Comparison of ENCODE assay signal across 20 cellular contexts in the genomic region with DNA sequence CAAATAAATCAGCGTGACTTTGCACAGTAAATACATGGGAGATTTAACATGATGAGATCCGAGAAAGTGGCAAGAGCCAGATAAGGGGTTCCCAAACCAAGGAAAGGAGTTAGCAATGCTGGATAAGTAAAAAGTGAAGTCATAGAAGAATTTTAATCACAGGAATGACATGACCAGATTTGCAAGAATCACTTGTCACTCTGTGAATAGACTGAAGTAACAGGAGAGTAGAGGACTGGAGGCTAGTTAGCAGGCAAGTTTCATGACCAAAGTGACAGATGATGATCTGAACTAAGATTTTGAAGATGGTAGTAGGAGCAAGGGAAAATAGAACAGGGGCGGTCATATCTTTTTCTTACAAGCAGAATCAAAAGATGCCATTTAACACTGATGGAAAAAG. TPM values are rescaled to one million over a fixed set of nuclear protein-coding genes. Genes with fewer than 3 reads are reported as not detected.
DNase-seq lines count a peak whose midpoint lies in the region; ATAC-seq and TF ChIP-seq lines count a peak whose summit lies in the region.
"Had no signal": no experiment of that assay in that cellular context is flagged by ENCODE, and none has a peak within 500 bp of the region (broad histone marks: within the 10 kb centered on the region; RNA-seq: fewer than 3 reads in every experiment).

No MANE protein-coding gene starts in this region.

- H2AFZ ChIP-seq in mesenchymal stem cell (ENCODE audit: low read depth, low read length) = no peak overlapping the region

- H3K9ac ChIP-seq in mesenchymal stem cell (ENCODE audit: low read length) = peak overlapping the region; percentile 83

- H3K79me1 ChIP-seq in mesenchymal stem cell (replicated peaks; ENCODE audit: low read length, poor library complexity, severe bottlenecking) = peaks cover 12% of the 10 kb centered on the region

- TF ChIP-seq CTCF in left ventricle myocardium inferior (IDR thresholded peaks at IDR 0.05; ENCODE audit: borderline replicate concordance) (no peak), breast epithelium (IDR thresholded peaks at IDR 0.05) (no peak)

- no peak overlapping the region for H2BK120ac ChIP-seq in mesenchymal stem cell (ENCODE audit: low read depth, low read length)

- intact Hi-C loops in left ventricle myocardium inferior (cut with micrococcal nuclease) (no loop called here), cardiac septum (cut with DNase I) (loop anchor here (5.0 to 10.0 kb wide), 3 partner anchors 305 to 513 kb away; no protein-coding TSS in a partner anchor), breast epithelium (cut with DNase I; ENCODE audit: low total_unique reads) (no loop called here), aorta (cut with DNase I) (loop anchor here (5.0 kb wide), 2 partner anchors 298 to 513 kb away; no protein-coding TSS in a partner anchor)

- no peak overlapping the region for H4K8ac ChIP-seq in mesenchymal stem cell (ENCODE audit: low read length)

- no peak overlapping the region for H3K14ac ChIP-seq in mesenchymal stem cell (ENCODE audit: low read length in 2 of 2)

- H3K36me3 ChIP-seq in left ventricle myocardium inferior = no peaks in the 10 kb centered on the region
- H3K36me3 ChIP-seq in breast epithelium = no peaks in the 10 kb centered on the region
- peaks cover 0 to 9% of the 10 kb centered on the region in 2 experiments for H3K36me3 ChIP-seq in mesenchymal stem cell (ENCODE audit: control insufficient read depth in 1 of 2, insufficient read depth in 2 of 2, low read depth in 1 of 2, low read length in 2 of 2)
- H3K36me3 ChIP-seq in aorta (ENCODE audit: control insufficient read depth in 1 of 2, insufficient read depth in 2 of 2, low read length in 1 of 2) = no peaks in the 10 kb centered on the region
- H3K36me3 ChIP-seq: heart left ventricle, prostate gland, SJSA1, stomach, thyroid gland had no signal

- DNase-seq in left ventricle myocardium inferior (no peak), cardiac septum (ENCODE audit: low spot score) (no peak), breast epithelium (ENCODE audit: low spot score in 2 of 2) (no peak), mesenchymal stem cell (no peak), aorta (no peak), occipital lobe (lab: John Stamatoyannopoulos, UW) (no peak)
- DNase-seq: activated CD4-positive, alpha-beta T cell treated with anti-CD3 and anti-CD28 coated beads for 1 hour; activated CD8-positive, alpha-beta T cell treated with anti-CD3 and anti-CD28 coated beads for 36 hours; activated effector memory CD4-positive, alpha-beta T cell treated with anti-CD3 and anti-CD28 coated beads, Interleukin-2, amount 50 U/mL, for 16 hours; activated naive CD8-positive, alpha-beta T cell treated with anti-CD3 and anti-CD28 coated beads, Interleukin-2, amount 10 ng/mL, durations not matched to agents 7 days and 5 days; GOT3; heart left ventricle; NCI-H187 treated with DMSO at 0.1 percent for 48 hours; stimulated activated CD8-positive, alpha-beta memory T cell treated with anti-CD3 and anti-CD28 coated beads, Interleukin-4, amount 100 ng/mL, for 48 hours; stomach had no signal

- H2BK12ac ChIP-seq in mesenchymal stem cell (ENCODE audit: low read length in 2 of 2) = no peak overlapping the region

- 86% methylated on average over 2 of the region's 3 CpGs for WGBS in mesenchymal stem cell
- 72 to 76% methylated on average over 3 of the region's 3 CpGs for WGBS in aorta, 2 donors

- TF ChIP-seq POLR2A in breast epithelium (IDR thresholded peaks at IDR 0.05) = no peak

- H2AK5ac ChIP-seq in mesenchymal stem cell (ENCODE audit: low read length, severe bottlenecking) = no peak overlapping the region

- no peak overlapping the region for H4K91ac ChIP-seq in mesenchymal stem cell (ENCODE audit: low read length)

- no peaks in the 10 kb centered on the region for H3K27me3 ChIP-seq in left ventricle myocardium inferior (ENCODE audit: low read depth)
- no peaks in the 10 kb centered on the region for H3K27me3 ChIP-seq in breast epithelium
- H3K27me3 ChIP-seq in mesenchymal stem cell (ENCODE audit: control insufficient read depth in 1 of 2, insufficient read depth in 1 of 2, low read length in 2 of 2) = no peaks in the 10 kb centered on the region
- H3K27me3 ChIP-seq in aorta (ENCODE audit: control insufficient read depth in 1 of 2, insufficient read depth in 2 of 2, low read length in 1 of 2) = no peaks in the 10 kb centered on the region
- H3K27me3 ChIP-seq: heart left ventricle, SJSA1, stomach, thyroid gland had no signal

- H3K4ac ChIP-seq in mesenchymal stem cell (ENCODE audit: low read depth in 1 of 2, low read length in 2 of 2) = no peak overlapping the region

- H3K27ac ChIP-seq in left ventricle myocardium inferior (replicated peaks) (no peak overlapping the region), breast epithelium (no peak overlapping the region), mesenchymal stem cell (ENCODE audit: low read length, poor library complexity, severe bottlenecking) (no peak overlapping the region), aorta (ENCODE audit: low read depth in 1 of 2, low read length in 2 of 2) (no peak overlapping the region)
- H3K27ac ChIP-seq: prostate gland, SJSA1, thyroid gland had no signal

- H3K4me3 ChIP-seq in left ventricle myocardium inferior (peak overlapping the region; percentile 47), breast epithelium (peak overlapping the region in 2 of 3 donors; percentile 26 to 51), mesenchymal stem cell (ENCODE audit: insufficient read depth in 1 of 2, low read depth in 1 of 2, low read length in 2 of 2) (peak overlapping the region in 1 of 2 experiments; percentile 62), aorta (ENCODE audit: low read length in 2 of 2) (no peak overlapping the region)
- H3K4me3 ChIP-seq: prostate gland, SJSA1, thyroid gland had no signal

- no peak overlapping the region for H3K4me2 ChIP-seq in mesenchymal stem cell (ENCODE audit: low read length, poor library complexity, severe bottlenecking)

- peak; percentile 47 for ATAC-seq in aorta (ENCODE audit: low FRiP score)
- no peak for ATAC-seq in HG03196 (IDR thresholded peaks at IDR 0.05; ENCODE audit: unreplicated experiment)
- ATAC-seq in HG02870 (IDR thresholded peaks at IDR 0.05; ENCODE audit: unreplicated experiment) = no peak
- ATAC-seq: activated CD8-positive, alpha-beta T cell treated with anti-CD3 and anti-CD28 coated beads for 36 hours had no signal

- H3K18ac ChIP-seq in mesenchymal stem cell (ENCODE audit: low read depth in 1 of 2, low read length in 2 of 2) = no peak overlapping the region

- peaks cover 3% of the 10 kb centered on the region for H3K4me1 ChIP-seq in left ventricle myocardium inferior
- H3K4me1 ChIP-seq in breast epithelium = no peaks in the 10 kb centered on the region
- peaks cover 6% of the 10 kb centered on the region for H3K4me1 ChIP-seq in mesenchymal stem cell (ENCODE audit: control insufficient read depth, insufficient read depth, low read depth, low read length)
- no peaks in the 10 kb centered on the region for H3K4me1 ChIP-seq in aorta (ENCODE audit: control insufficient read depth in 1 of 2, insufficient read depth in 2 of 2, low read length in 2 of 2)
- H3K4me1 ChIP-seq: prostate gland, stomach had no signal

- no peak overlapping the region for H2BK15ac ChIP-seq in mesenchymal stem cell (ENCODE audit: low read depth, poor library complexity, severe bottlenecking)

- no peak overlapping the region for H3K23ac ChIP-seq in mesenchymal stem cell (ENCODE audit: low read length in 2 of 2)

- H3K9me3 ChIP-seq in left ventricle myocardium inferior (replicated peaks) = no peaks in the 10 kb centered on the region
- H3K9me3 ChIP-seq in breast epithelium = no peaks in the 10 kb centered on the region
- no peaks in the 10 kb centered on the region for H3K9me3 ChIP-seq in mesenchymal stem cell (ENCODE audit: control insufficient read depth, low read length)
- peaks cover 2% of the 10 kb centered on the region for H3K9me3 ChIP-seq in aorta (ENCODE audit: control insufficient read depth, low read length)
- H3K9me3 ChIP-seq: heart left ventricle, prostate gland, SJSA1, stomach, thyroid gland had no signal

- H2BK5ac ChIP-seq in mesenchymal stem cell (ENCODE audit: low read depth, low read length, poor library complexity, severe bottlenecking) = no peak overlapping the region

RNA-seq across cellular contexts. Expression of a gene that starts 8.4 kb away (rescaled TPM):
- total RNA-seq in left ventricle myocardium inferior = 36.4 TPM
- 58.0 TPM for total RNA-seq in cardiac septum
- total RNA-seq in breast epithelium = 100 to 1,000 TPM in 1 of 3 donors, 10 to 100 TPM in 2; 59.7 to 266 (median 82.3) TPM
- polyA plus RNA-seq in mesenchymal stem cell (2013, experiment 1 of 2) = 107 TPM
- polyA plus RNA-seq in mesenchymal stem cell (2013, experiment 2 of 2) = 110 TPM
- 100 to 1,000 TPM; 284 to 297 TPM for total RNA-seq in aorta
- polyA plus RNA-seq in aorta = 100 to 1,000 TPM in 1 of 2 donors, 10 to 100 TPM in 1; 82.8 to 647 TPM
- total RNA-seq in occipital lobe = 34.3 TPM

RNA-seq across cellular contexts. Expression of a gene that starts 52.0 kb away (rescaled TPM):
- total RNA-seq in left ventricle myocardium inferior = 0.60 TPM
- 2.1 TPM for total RNA-seq in cardiac septum
- 1 to 10 TPM; 2.6 to 3.7 (median 3.0) TPM for total RNA-seq in breast epithelium
- 2.4 TPM for polyA plus RNA-seq in mesenchymal stem cell (2013, experiment 1 of 2)
- 2.8 TPM for polyA plus RNA-seq in mesenchymal stem cell (2013, experiment 2 of 2)
- total RNA-seq in aorta = 10 to 100 TPM; 13.8 to 18.8 TPM
- polyA plus RNA-seq in aorta = 10 to 100 TPM in 1 of 2 donors, 1 to 10 TPM in 1; 3.0 to 23.3 TPM
- 50.1 TPM for total RNA-seq in occipital lobe
- total RNA-seq: activated CD8-positive, alpha-beta T cell treated with anti-CD3 and anti-CD28 coated beads for 36 hours; activated naive CD8-positive, alpha-beta T cell treated with anti-CD3 and anti-CD28 coated beads, Interleukin-2, amount 10 ng/mL, durations not matched to agents 7 days and 5 days had no signal

Comparison
In these comparisons a context has a peak if more than half of its experiments do, and no peak if none do; other contexts are left out.
1. intact Hi-C loops: an anchor here in cardiac septum (5.0 to 10.0 kb wide) and aorta (5.0 kb wide); none called in left ventricle myocardium inferior and breast epithelium.
2. H3K4me3 ChIP-seq: peak in left ventricle myocardium inferior (single experiment) and breast epithelium (2 of 3); none in aorta (0 of 2).